In genomic region chr22:36363378-36363931, GRCh38 we compare ENCODE assay signal across 9 cellular contexts. TPM values are rescaled to one million over a fixed set of nuclear protein-coding genes. Genes with fewer than 3 reads are reported as not detected.
A peak's percentile ranks its signal among the peaks of the same experiment; 100 is the strongest.
DNase-seq lines count a peak whose midpoint lies in the region; ATAC-seq and TF ChIP-seq lines count a peak whose summit lies in the region.
"Had no signal": no experiment of that assay in that cellular context is flagged by ENCODE, and none has a peak within 500 bp of the region (broad histone marks: within the 10 kb centered on the region; RNA-seq: fewer than 3 reads in every experiment).

No MANE protein-coding gene starts in this region.

- POLR2A ChIA-PET in activated naive CD8-positive, alpha-beta T cell treated with anti-CD3 and anti-CD28 coated beads, Interleukin-2, amount 10 ng/mL, durations not matched to agents 7 days and 5 days (lab: Charles Lee): interaction anchor here (1.2 to 3.0 kb wide), 5 partner anchors 8 to 24 kb away, joined by 4 to 38 read pairs (median 8); partner anchors contain the start of gene MYH9

- WGBS in lung, 2 donors: 72 to 77% methylated on average over 4 of the region's 4 CpGs

- H3K36me3 ChIP-seq in lung (ENCODE audit: control insufficient read depth in 2 of 2, insufficient read depth in 2 of 2, low read length in 2 of 2): peaks cover 0 to 12% of the 10 kb centered on the region in 2 donors
- peaks cover 12% of the 10 kb centered on the region for H3K36me3 ChIP-seq in upper lobe of right lung

- peaks cover 21% of the 10 kb centered on the region for H3K36me3 Mint-ChIP-seq in activated naive CD4-positive, alpha-beta T cell treated with anti-CD3 and anti-CD28 coated beads, Interleukin-2, amount 50 U/mL, for 24 hours
- peaks cover 19% of the 10 kb centered on the region for H3K36me3 Mint-ChIP-seq in activated naive CD8-positive, alpha-beta T cell treated with anti-CD3 and anti-CD28 coated beads, Interleukin-2, amount 10 ng/mL, durations not matched to agents 7 days and 5 days

- no peak for DNase-seq in activated naive CD4-positive, alpha-beta T cell treated with anti-CD3 and anti-CD28 coated beads, Interleukin-2, amount 50 U/mL, for 16 hours
- DNase-seq in activated naive CD8-positive, alpha-beta T cell treated with anti-CD3 and anti-CD28 coated beads, Interleukin-2, amount 10 ng/mL, durations not matched to agents 7 days and 5 days: no peak
- DNase-seq in lung (ENCODE audit: low spot score) (no peak), upper lobe of right lung (no peak), NCI-H2171 (lab: John Stamatoyannopoulos, UW) (no peak)
- no peak for DNase-seq in activated CD4-positive, CD25-positive, alpha-beta regulatory T cell treated with anti-CD3 and anti-CD28 coated beads, Interleukin-2, amount 50 U/mL, for 72 hours
- DNase-seq: NCI-H1048 had no signal

- TF ChIP-seq CTCF in lung (IDR thresholded peaks at IDR 0.05; ENCODE audit: control extremely low read depth, extremely low read depth) (no peak), upper lobe of right lung (IDR thresholded peaks at IDR 0.05) (no peak)

- peak overlapping the region; percentile 80 to 90 for H3K27ac ChIP-seq in lung (ENCODE audit: low read depth in 1 of 2, low read length in 1 of 2)
- peak overlapping the region; percentile 69 for H3K27ac ChIP-seq in upper lobe of right lung

- peak overlapping the region; percentile 95 for H3K27ac Mint-ChIP-seq in activated naive CD4-positive, alpha-beta T cell treated with anti-CD3 and anti-CD28 coated beads, Interleukin-2, amount 50 U/mL, for 24 hours
- peak overlapping the region; percentile 88 for H3K27ac Mint-ChIP-seq in activated naive CD8-positive, alpha-beta T cell treated with anti-CD3 and anti-CD28 coated beads, Interleukin-2, amount 10 ng/mL, durations not matched to agents 7 days and 5 days

- intact Hi-C loops in upper lobe of right lung (cut with DNase I): no loop called here

- peaks cover 96% of the 10 kb centered on the region for H3K4me1 Mint-ChIP-seq in activated naive CD4-positive, alpha-beta T cell treated with anti-CD3 and anti-CD28 coated beads, Interleukin-2, amount 50 U/mL, for 24 hours
- H3K4me1 Mint-ChIP-seq in activated naive CD8-positive, alpha-beta T cell treated with anti-CD3 and anti-CD28 coated beads, Interleukin-2, amount 10 ng/mL, durations not matched to agents 7 days and 5 days: peaks cover 86% of the 10 kb centered on the region

- H3K27me3 ChIP-seq in lung (ENCODE audit: control insufficient read depth, insufficient read depth) (no peaks in the 10 kb centered on the region), upper lobe of right lung (no peaks in the 10 kb centered on the region)

- H3K4me3 ChIP-seq in lung: no peak overlapping the region
- no peak overlapping the region for H3K4me3 ChIP-seq in upper lobe of right lung

- H3K9me3 ChIP-seq in lung (ENCODE audit: control insufficient read depth in 2 of 2, insufficient read depth in 1 of 2, low read length in 1 of 2): no peaks in the 10 kb centered on the region
- no peaks in the 10 kb centered on the region for H3K9me3 ChIP-seq in upper lobe of right lung

- no peaks in the 10 kb centered on the region for H3K27me3 Mint-ChIP-seq in activated naive CD4-positive, alpha-beta T cell treated with anti-CD3 and anti-CD28 coated beads, Interleukin-2, amount 50 U/mL, for 24 hours
- no peaks in the 10 kb centered on the region for H3K27me3 Mint-ChIP-seq in activated naive CD8-positive, alpha-beta T cell treated with anti-CD3 and anti-CD28 coated beads, Interleukin-2, amount 10 ng/mL, durations not matched to agents 7 days and 5 days

- H3K4me1 ChIP-seq in lung (ENCODE audit: control insufficient read depth in 2 of 2, insufficient read depth in 2 of 2, low read length in 2 of 2) (peaks cover 64 to 65% of the 10 kb centered on the region in 2 donors), upper lobe of right lung (peaks cover 98% of the 10 kb centered on the region)

- no peaks in the 10 kb centered on the region for H3K9me3 Mint-ChIP-seq in activated naive CD4-positive, alpha-beta T cell treated with anti-CD3 and anti-CD28 coated beads, Interleukin-2, amount 50 U/mL, for 24 hours
- H3K9me3 Mint-ChIP-seq in activated naive CD8-positive, alpha-beta T cell treated with anti-CD3 and anti-CD28 coated beads, Interleukin-2, amount 10 ng/mL, durations not matched to agents 7 days and 5 days: no peaks in the 10 kb centered on the region

- no peak for ATAC-seq in activated naive CD8-positive, alpha-beta T cell treated with anti-CD3 and anti-CD28 coated beads, Interleukin-2, amount 10 ng/mL, durations not matched to agents 7 days and 5 days (ENCODE audit: low read depth)
- ATAC-seq in lung (ENCODE audit: insufficient read depth, low FRiP score) (no peak), upper lobe of right lung (peak; percentile 4), HG02981 (IDR thresholded peaks at IDR 0.05; ENCODE audit: unreplicated experiment) (no peak)

- peak overlapping the region; percentile 78 for H3K4me3 Mint-ChIP-seq in activated naive CD4-positive, alpha-beta T cell treated with anti-CD3 and anti-CD28 coated beads, Interleukin-2, amount 50 U/mL, for 24 hours
- peak overlapping the region; percentile 74 for H3K4me3 Mint-ChIP-seq in activated naive CD8-positive, alpha-beta T cell treated with anti-CD3 and anti-CD28 coated beads, Interleukin-2, amount 10 ng/mL, durations not matched to agents 7 days and 5 days

RNA-seq across cellular contexts. Expression of gene MYH9, which starts 24.3 kb away (rescaled TPM):
- total RNA-seq in activated naive CD8-positive, alpha-beta T cell treated with anti-CD3 and anti-CD28 coated beads, Interleukin-2, amount 10 ng/mL, durations not matched to agents 7 days and 5 days: 100 to 1,000 TPM; 803 to 821 TPM
- 100 to 1,000 TPM; 398 to 667 TPM for total RNA-seq in lung
- 100 to 1,000 TPM; 184 to 266 TPM for polyA plus RNA-seq in lung
- total RNA-seq in upper lobe of right lung: 842 TPM
